8 cellular contexts compared by ENCODE assay signal in genomic region chr17:5031365-5032082, GRCh38. TPM values are rescaled to one million over a fixed set of nuclear protein-coding genes. Genes with fewer than 3 reads are reported as not detected.
A peak's percentile ranks its signal among the peaks of the same experiment; 100 is the strongest.
DNase-seq lines count a peak whose midpoint lies in the region; ATAC-seq and TF ChIP-seq lines count a peak whose summit lies in the region.

No MANE protein-coding gene starts in this region.

- peak; percentile 49 for TF ChIP-seq RAD21 in neural cell (conservative IDR thresholded peaks at IDR 0.05)

- peak overlapping the region; percentile 60 for H2AFZ ChIP-seq in neural cell (ENCODE audit: low read depth, low read length)

- TF ChIP-seq CTCF in AG04449 (IDR thresholded peaks at IDR 0.05; ENCODE audit: insufficient read depth, low read length, missing control alignments), result peak; percentile 83
- peak; percentile 70 for TF ChIP-seq CTCF in RWPE2 (IDR thresholded peaks at IDR 0.05; ENCODE audit: poor library complexity, severe bottlenecking)
- peak; percentile 72 for TF ChIP-seq CTCF in foreskin keratinocyte (conservative IDR thresholded peaks at IDR 0.05)
- TF ChIP-seq CTCF in neural cell (IDR thresholded peaks at IDR 0.05; ENCODE audit: poor library complexity, severe bottlenecking), result peak; percentile 69

- CTCF ChIA-PET in AG04449 (lab: Yijun Ruan, JAX), result interaction anchor here (0.6 to 5.4 kb wide), 19 partner anchors 9 to 1394 kb away, joined by 3 to 78 read pairs (median 4); partner anchors contain the start of genes INCA1, KIF1C and ZFP3

- ATAC-seq in GM18907 (IDR thresholded peaks at IDR 0.05; ENCODE audit: unreplicated experiment) (peak; percentile 70), RWPE2 (ENCODE audit: low read depth) (peak; percentile 60), foreskin keratinocyte (peak; percentile 61)

- H3K9me2 ChIP-seq in neural cell (ENCODE audit: insufficient read depth, low read length), result no peaks in the 10 kb centered on the region

- H3K4me2 ChIP-seq in neural cell (ENCODE audit: low read length), result peak overlapping the region; percentile 65

- no peaks in the 10 kb centered on the region for H3K36me3 Mint-ChIP-seq in IgD-negative memory B cell

- peaks cover 3% of the 10 kb centered on the region for H3K27me3 Mint-ChIP-seq in IgD-negative memory B cell

- no peaks in the 10 kb centered on the region for H3K79me2 ChIP-seq in neural cell (replicated peaks; ENCODE audit: insufficient read depth, low read length)

- peak overlapping the region; percentile 57 for H3K9ac ChIP-seq in neural cell (ENCODE audit: low read length)

- H3K27me3 ChIP-seq in RWPE2 (ENCODE audit: insufficient read depth, poor library complexity, severe bottlenecking), result no peaks in the 10 kb centered on the region
- no peaks in the 10 kb centered on the region for H3K27me3 ChIP-seq in foreskin keratinocyte
- no peaks in the 10 kb centered on the region for H3K27me3 ChIP-seq in neural cell (ENCODE audit: insufficient read depth, low read depth, low read length)

- no peaks in the 10 kb centered on the region for H4K20me1 ChIP-seq in neural cell (ENCODE audit: insufficient read depth)

- H3K9me3 ChIP-seq in RWPE2 (ENCODE audit: severe bottlenecking), result no peaks in the 10 kb centered on the region
- no peaks in the 10 kb centered on the region for H3K9me3 ChIP-seq in neural cell (ENCODE audit: low read length)

- no peaks in the 10 kb centered on the region for H3K4me1 ChIP-seq in RWPE2 (ENCODE audit: insufficient read depth, poor library complexity, severe bottlenecking)
- H3K4me1 ChIP-seq in foreskin keratinocyte, result no peaks in the 10 kb centered on the region

- H3K4me3 Mint-ChIP-seq in IgD-negative memory B cell, result peak overlapping the region; percentile 81 to 96 (median 90)

- H3K4me1 Mint-ChIP-seq in IgD-negative memory B cell, result peaks cover 6 to 15% (median 12%) of the 10 kb centered on the region in 3 donors

- no peaks in the 10 kb centered on the region for H3K9me3 Mint-ChIP-seq in IgD-negative memory B cell

- POLR2A ChIA-PET in AG04449 (lab: Yijun Ruan, JAX), result no interaction called here

- H3K4me3 ChIP-seq in AG04449 (ENCODE audit: low read depth, low read length), result peak overlapping the region; percentile 50
- H3K4me3 ChIP-seq in RWPE2 (ENCODE audit: severe bottlenecking), result peak overlapping the region; percentile 20
- H3K4me3 ChIP-seq in neural cell (ENCODE audit: low read length), result peak overlapping the region; percentile 64

- no peak overlapping the region for H3K27ac ChIP-seq in RWPE2 (ENCODE audit: poor library complexity, severe bottlenecking)
- H3K27ac ChIP-seq in foreskin keratinocyte, result no peak overlapping the region
- peak overlapping the region; percentile 20 for H3K27ac ChIP-seq in neural cell (ENCODE audit: low read length)

- peak overlapping the region in 2 of 3 donors; percentile 87 to 91 for H3K27ac Mint-ChIP-seq in IgD-negative memory B cell

- H3F3A ChIP-seq in neural cell (ENCODE audit: insufficient read depth, low read length, poor library complexity, severe bottlenecking), result no peaks in the 10 kb centered on the region

- no peak for TF ChIP-seq EP300 in neural cell (conservative IDR thresholded peaks at IDR 0.05; ENCODE audit: poor library complexity, severe bottlenecking)

- H3K36me3 ChIP-seq in RWPE2 (ENCODE audit: low read depth), result no peaks in the 10 kb centered on the region
- no peaks in the 10 kb centered on the region for H3K36me3 ChIP-seq in neural cell (ENCODE audit: insufficient read depth, low read length)

- no peak for DNase-seq in AG04449 (ENCODE audit: low read depth, low spot score)
- DNase-seq in RWPE2 (ENCODE audit: low spot score), result no peak
- peak; percentile 77 for DNase-seq in activated effector memory CD4-positive, alpha-beta T cell treated with Interleukin-2 at 50 U/mL for 16 hours
- DNase-seq in foreskin keratinocyte, result peak in 1 of 2 donors; percentile 42
- DNase-seq in stimulated activated naive CD4-positive, alpha-beta T cell treated with Interleukin-2 at 50 U/mL for 16 hours (lab: John Stamatoyannopoulos, UW), result peak; percentile 90

TF ChIP-seq in neural cell, 6 proteins besides CTCF, POLR2A, EP300 and RAD21:
- TF ChIP-seq, protein P1, sequence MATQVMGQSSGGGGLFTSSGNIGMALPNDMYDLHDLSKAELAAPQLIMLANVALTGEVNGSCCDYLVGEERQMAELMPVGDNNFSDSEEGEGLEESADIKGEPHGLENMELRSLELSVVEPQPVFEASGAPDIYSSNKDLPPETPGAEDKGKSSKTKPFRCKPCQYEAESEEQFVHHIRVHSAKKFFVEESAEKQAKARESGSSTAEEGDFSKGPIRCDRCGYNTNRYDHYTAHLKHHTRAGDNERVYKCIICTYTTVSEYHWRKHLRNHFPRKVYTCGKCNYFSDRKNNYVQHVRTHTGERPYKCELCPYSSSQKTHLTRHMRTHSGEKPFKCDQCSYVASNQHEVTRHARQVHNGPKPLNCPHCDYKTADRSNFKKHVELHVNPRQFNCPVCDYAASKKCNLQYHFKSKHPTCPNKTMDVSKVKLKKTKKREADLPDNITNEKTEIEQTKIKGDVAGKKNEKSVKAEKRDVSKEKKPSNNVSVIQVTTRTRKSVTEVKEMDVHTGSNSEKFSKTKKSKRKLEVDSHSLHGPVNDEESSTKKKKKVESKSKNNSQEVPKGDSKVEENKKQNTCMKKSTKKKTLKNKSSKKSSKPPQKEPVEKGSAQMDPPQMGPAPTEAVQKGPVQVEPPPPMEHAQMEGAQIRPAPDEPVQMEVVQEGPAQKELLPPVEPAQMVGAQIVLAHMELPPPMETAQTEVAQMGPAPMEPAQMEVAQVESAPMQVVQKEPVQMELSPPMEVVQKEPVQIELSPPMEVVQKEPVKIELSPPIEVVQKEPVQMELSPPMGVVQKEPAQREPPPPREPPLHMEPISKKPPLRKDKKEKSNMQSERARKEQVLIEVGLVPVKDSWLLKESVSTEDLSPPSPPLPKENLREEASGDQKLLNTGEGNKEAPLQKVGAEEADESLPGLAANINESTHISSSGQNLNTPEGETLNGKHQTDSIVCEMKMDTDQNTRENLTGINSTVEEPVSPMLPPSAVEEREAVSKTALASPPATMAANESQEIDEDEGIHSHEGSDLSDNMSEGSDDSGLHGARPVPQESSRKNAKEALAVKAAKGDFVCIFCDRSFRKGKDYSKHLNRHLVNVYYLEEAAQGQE (IDR thresholded peaks at IDR 0.05; ENCODE audit: borderline replicate concordance), result no peak
- peak; percentile 67 for TF ChIP-seq SMC3 (conservative IDR thresholded peaks at IDR 0.05; ENCODE audit: poor library complexity)

RNA-seq across cellular contexts. Expression of gene SLC52A1, which starts 3.7 kb away (rescaled TPM):
- not detected for polyA plus RNA-seq in IgD-negative memory B cell
- total RNA-seq in foreskin keratinocyte, result 0.71 and 0.85 TPM in 2 replicates
- polyA plus RNA-seq in foreskin keratinocyte, result 0.76 and 0.90 TPM in 2 replicates
- not detected in 2 replicates for polyA plus RNA-seq in neural cell
- not detected in 2 replicates for polyA minus RNA-seq in neural cell

RNA-seq across cellular contexts. Expression of gene KIF1C, which starts 33.8 kb away (rescaled TPM):
- polyA plus RNA-seq in IgD-negative memory B cell (15.0 TPM), foreskin keratinocyte (58.4 and 59.5 TPM in 2 replicates), neural cell (7.7 and 8.3 TPM in 2 replicates)
- total RNA-seq in foreskin keratinocyte, result 106 and 110 TPM in 2 replicates
- 9.5 and 10.2 TPM in 2 replicates for polyA minus RNA-seq in neural cell

RNA-seq across cellular contexts. Expression of gene INCA1, which starts 34.2 kb away (rescaled TPM):
- polyA plus RNA-seq in IgD-negative memory B cell, result 0.36 TPM
- total RNA-seq in foreskin keratinocyte, result 0.14 TPM in 2 replicates
- polyA plus RNA-seq in foreskin keratinocyte, result 0.35 and 0.37 TPM in 2 replicates
- 0.38 TPM in 1 of 2 replicates, not detected in the other for polyA plus RNA-seq in neural cell
- not detected in 2 replicates for polyA minus RNA-seq in neural cell

RNA-seq across cellular contexts. Expression of gene CAMTA2, which starts 44.0 kb away (rescaled TPM):
- polyA plus RNA-seq in IgD-negative memory B cell (19.1 TPM), foreskin keratinocyte (31.0 and 36.1 TPM in 2 replicates), neural cell (3.7 and 7.3 TPM in 2 replicates)
- 20.2 and 25.4 TPM in 2 replicates for total RNA-seq in foreskin keratinocyte
- polyA minus RNA-seq in neural cell, result 5.8 and 9.8 TPM in 2 replicates

RNA-seq across cellular contexts. Expression of gene ZFP3, which starts 46.7 kb away (rescaled TPM):
- polyA plus RNA-seq in IgD-negative memory B cell (1.4 TPM), foreskin keratinocyte (0.58 and 0.71 TPM in 2 replicates), neural cell (0.05 and 0.20 TPM in 2 replicates)
- total RNA-seq in foreskin keratinocyte, result 1.4 and 1.8 TPM in 2 replicates
- polyA minus RNA-seq in neural cell, result 0.97 and 1.0 TPM in 2 replicates

Comparison
In these comparisons a context has a peak if more than half of its experiments do, and no peak if none do; other contexts are left out.
1. DNase-seq: peak in activated effector memory CD4-positive, alpha-beta T cell treated with Interleukin-2 at 50 U/mL for 16 hours (single experiment) and stimulated activated naive CD4-positive, alpha-beta T cell treated with Interleukin-2 at 50 U/mL for 16 hours (single experiment); none in AG04449 (single experiment) and RWPE2 (single experiment).
2. Peak in every context shown above with its lines, with median percentiles within 50 percentile points of each other: H3K4me3 ChIP-seq, CTCF ChIP-seq and ATAC-seq.